Comparison of ENCODE assay signal across 18 cellular contexts in genomic region chr4:147492761-147493160, GRCh38. TPM values are rescaled to one million over a fixed set of nuclear protein-coding genes. Genes with fewer than 3 reads are reported as not detected.
DNase-seq lines count a peak whose midpoint lies in the region; ATAC-seq and TF ChIP-seq lines count a peak whose summit lies in the region.
"Had no signal": no experiment of that assay in that cellular context is flagged by ENCODE, and none has a peak within 500 bp of the region (broad histone marks: within the 10 kb centered on the region; RNA-seq: fewer than 3 reads in every experiment).

No MANE protein-coding gene starts in this region.

- intact Hi-C loops in ascending aorta (cut with DNase I) (no loop called here), left cardiac atrium (cut with DNase I) (no loop called here), sciatic nerve (cut with DNase I) (no loop called here)

- H3K36me3 Mint-ChIP-seq in stimulated activated naive B cell treated with anti-CD40 and anti-IgM and Interleukin-4, amounts not matched to agents 10 μg/mL and 1 μg/mL and 100 μg/mL, for 72 hours = no peaks in the 10 kb centered on the region
- H3K36me3 Mint-ChIP-seq: CD4-positive, alpha-beta memory T cell; stimulated activated memory B cell treated with anti-CD40 and anti-IgM and Interleukin-4, amounts not matched to agents 10 μg/mL and 1 μg/mL and 100 μg/mL, for 72 hours had no signal

- H3K36me3 ChIP-seq in ascending aorta = no peaks in the 10 kb centered on the region
- H3K36me3 ChIP-seq: esophagus squamous epithelium, neutrophil had no signal

- H3K4me3 Mint-ChIP-seq in stimulated activated naive B cell treated with anti-CD40 and anti-IgM and Interleukin-4, amounts not matched to agents 10 μg/mL and 1 μg/mL and 100 μg/mL, for 72 hours = no peak overlapping the region
- H3K4me3 Mint-ChIP-seq: activated T-cell treated with anti-CD3 and anti-CD28 coated beads, Interleukin-2, amount 50 U/mL, for 72 hours; CD4-positive, alpha-beta memory T cell; stimulated activated memory B cell treated with anti-CD40 and anti-IgM and Interleukin-4, amounts not matched to agents 10 μg/mL and 1 μg/mL and 100 μg/mL, for 72 hours had no signal

- ATAC-seq in left cardiac atrium (peak; percentile 86 to 93), sciatic nerve (peak; percentile 76)
- no peak for ATAC-seq in stimulated activated naive B cell treated with anti-CD40 and anti-IgM and Interleukin-4, amounts not matched to agents 10 μg/mL and 1 μg/mL and 100 μg/mL, for 72 hours (replicated peaks)
- ATAC-seq: activated T-cell treated with anti-CD3 and anti-CD28 coated beads, Interleukin-2, amount 50 U/mL, for 72 hours; left colon; stimulated activated memory B cell treated with anti-CD40 and anti-IgM and Interleukin-4, amounts not matched to agents 10 μg/mL and 1 μg/mL and 100 μg/mL, for 72 hours had no signal

- H3K4me1 ChIP-seq in ascending aorta = peaks cover 0 to 30% of the 10 kb centered on the region in 2 donors

- H3K27me3 ChIP-seq in ascending aorta = no peaks in the 10 kb centered on the region
- H3K27me3 ChIP-seq: esophagus squamous epithelium, neutrophil had no signal

- peaks cover 0 to 6% of the 10 kb centered on the region in 2 donors for H3K27me3 Mint-ChIP-seq in stimulated activated naive B cell treated with anti-CD40 and anti-IgM and Interleukin-4, amounts not matched to agents 10 μg/mL and 1 μg/mL and 100 μg/mL, for 72 hours
- H3K27me3 Mint-ChIP-seq: stimulated activated memory B cell treated with anti-CD40 and anti-IgM and Interleukin-4, amounts not matched to agents 10 μg/mL and 1 μg/mL and 100 μg/mL, for 72 hours had no signal

- DNase-seq in GM04504 (ENCODE audit: low read depth) = peak; percentile 34
- DNase-seq in ascending aorta (ENCODE audit: low spot score in 2 of 2) = peak in 1 of 2 donors; percentile 77
- DNase-seq in left cardiac atrium = peak; percentile 48
- DNase-seq in sciatic nerve (ENCODE audit: low spot score) = no peak
- no peak for DNase-seq in stimulated activated naive B cell treated with anti-CD40 and anti-IgM and Interleukin-4, amounts not matched to agents 10 μg/mL and 1 μg/mL and 100 μg/mL, for 72 hours
- DNase-seq in NCI-H2029 (lab: John Stamatoyannopoulos, UW) = no peak
- no peak for DNase-seq in erythroblast (lab: John Stamatoyannopoulos, UW)
- no peak for DNase-seq in HCEC 1CT
- DNase-seq: activated CD4-positive, alpha-beta T cell treated with anti-CD3 and anti-CD28 coated beads for 4 hours; activated T-cell treated with anti-CD3 and anti-CD28 coated beads, Interleukin-2, amount 50 U/mL, for 72 hours; caudate nucleus; CD4-positive, alpha-beta memory T cell; esophagus squamous epithelium; left colon; NCI-H748 treated with DMSO at 0.1 percent for 48 hours; stimulated activated CD4-positive, alpha-beta T cell treated with anti-CD3 and anti-CD28 coated beads, Interleukin-1b, Interleukin-23, amount 100 ng/mL, for 48 hours had no signal

- H3K27ac ChIP-seq in ascending aorta = peak overlapping the region; percentile 43 to 69
- H3K27ac ChIP-seq: neutrophil had no signal

- no peaks in the 10 kb centered on the region for H3K4me1 Mint-ChIP-seq in stimulated activated naive B cell treated with anti-CD40 and anti-IgM and Interleukin-4, amounts not matched to agents 10 μg/mL and 1 μg/mL and 100 μg/mL, for 72 hours
- H3K4me1 Mint-ChIP-seq: CD4-positive, alpha-beta memory T cell; stimulated activated memory B cell treated with anti-CD40 and anti-IgM and Interleukin-4, amounts not matched to agents 10 μg/mL and 1 μg/mL and 100 μg/mL, for 72 hours had no signal

- no peak for TF ChIP-seq POLR2A in erythroblast (IDR thresholded peaks at IDR 0.05; ENCODE audit: low read length)

- H3K9me3 ChIP-seq in ascending aorta = no peaks in the 10 kb centered on the region
- H3K9me3 ChIP-seq: esophagus squamous epithelium, neutrophil had no signal

- no peak for TF ChIP-seq CTCF in ascending aorta (IDR thresholded peaks at IDR 0.05)

- H3K27ac Mint-ChIP-seq in stimulated activated naive B cell treated with anti-CD40 and anti-IgM and Interleukin-4, amounts not matched to agents 10 μg/mL and 1 μg/mL and 100 μg/mL, for 72 hours = no peak overlapping the region
- H3K27ac Mint-ChIP-seq: activated T-cell treated with anti-CD3 and anti-CD28 coated beads, Interleukin-2, amount 50 U/mL, for 72 hours; CD4-positive, alpha-beta memory T cell; stimulated activated memory B cell treated with anti-CD40 and anti-IgM and Interleukin-4, amounts not matched to agents 10 μg/mL and 1 μg/mL and 100 μg/mL, for 72 hours had no signal

- H3K4me3 ChIP-seq in ascending aorta = peak overlapping the region; percentile 10 to 34
- H3K4me3 ChIP-seq: esophagus squamous epithelium had no signal

- peaks cover 5% of the 10 kb centered on the region in 2 donors for H3K9me3 Mint-ChIP-seq in stimulated activated naive B cell treated with anti-CD40 and anti-IgM and Interleukin-4, amounts not matched to agents 10 μg/mL and 1 μg/mL and 100 μg/mL, for 72 hours
- H3K9me3 Mint-ChIP-seq: activated T-cell treated with anti-CD3 and anti-CD28 coated beads, Interleukin-2, amount 50 U/mL, for 72 hours had no signal

RNA-seq across cellular contexts. Expression of gene EDNRA, which starts 11.9 kb away (rescaled TPM):
- 31.4 TPM for total RNA-seq in ascending aorta
- 10 to 100 TPM; 29.2 to 76.3 TPM for total RNA-seq in left cardiac atrium
- 22.8 TPM for total RNA-seq in sciatic nerve
- total RNA-seq: CD4-positive, alpha-beta memory T cell had no signal

Comparison
In these comparisons a context has a peak if more than half of its experiments do, and no peak if none do; other contexts are left out.
1. DNase-seq: peak in GM04504 (single experiment) and left cardiac atrium (single experiment); none in sciatic nerve (single experiment), stimulated activated naive B cell treated with anti-CD40 and anti-IgM and Interleukin-4, amounts not matched to agents 10 μg/mL and 1 μg/mL and 100 μg/mL, for 72 hours (single experiment), NCI-H2029 (single experiment), erythroblast (0 of 2) and HCEC 1CT (single experiment).
2. ATAC-seq: peak in left cardiac atrium (2 of 2) and sciatic nerve (single experiment); none in stimulated activated naive B cell treated with anti-CD40 and anti-IgM and Interleukin-4, amounts not matched to agents 10 μg/mL and 1 μg/mL and 100 μg/mL, for 72 hours (0 of 2).